Comparison of ENCODE assay signal across 21 cellular contexts in the genomic region with DNA sequence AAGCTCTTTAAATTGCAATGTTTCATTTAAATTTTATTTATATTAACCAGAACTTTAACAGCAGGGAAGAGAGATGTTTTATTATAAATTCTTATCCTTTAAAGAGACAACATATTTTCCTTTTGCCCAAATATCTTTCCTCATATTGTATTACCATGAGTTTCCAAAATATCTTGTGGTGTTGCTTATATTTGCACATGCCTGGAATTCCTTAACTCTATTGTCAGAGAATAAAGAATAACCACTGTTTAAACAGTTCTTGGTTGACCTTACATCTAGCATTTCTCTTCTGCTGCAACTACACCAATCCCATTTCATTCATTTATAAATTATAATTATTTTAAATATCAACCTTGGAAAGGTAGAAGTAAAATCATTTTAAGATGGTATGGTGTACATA.
A peak's percentile ranks its signal among the peaks of the same experiment; 100 is the strongest.
DNase-seq lines count a peak whose midpoint lies in the region; ATAC-seq and TF ChIP-seq lines count a peak whose summit lies in the region.
"Had no signal": no experiment of that assay in that cellular context is flagged by ENCODE, and none has a peak within 500 bp of the region (broad histone marks: within the 10 kb centered on the region; RNA-seq: fewer than 3 reads in every experiment).

No MANE protein-coding gene starts in this region.

- H3K9me3 ChIP-seq in Caco-2 (peaks cover 4% of the 10 kb centered on the region; the same call in 1 of the 2 replicates), body of pancreas (no peaks in the 10 kb centered on the region)
- H3K9me3 ChIP-seq: adrenal gland, uterus had no signal

- H3K4me3 Mint-ChIP-seq in Caco-2 (ENCODE audit: unreplicated experiment), result no peak overlapping the region
- H3K4me3 Mint-ChIP-seq in stimulated activated naive CD8-positive, alpha-beta T cell treated with anti-CD3 and anti-CD28 coated beads, Interleukin-15, amount 100 ng/mL, for 72 hours, result no peak overlapping the region
- H3K4me3 Mint-ChIP-seq: CD14-positive monocyte; natural killer cell; stimulated activated memory B cell treated with anti-CD40 and anti-IgM and Interleukin-4, amounts not matched to agents 10 μg/mL and 1 μg/mL and 100 μg/mL, for 72 hours had no signal

- no peaks in the 10 kb centered on the region for H3K27me3 Mint-ChIP-seq in Caco-2 (ENCODE audit: insufficient read depth, unreplicated experiment)
- no peaks in the 10 kb centered on the region for H3K27me3 Mint-ChIP-seq in stimulated activated naive CD8-positive, alpha-beta T cell treated with anti-CD3 and anti-CD28 coated beads, Interleukin-15, amount 100 ng/mL, for 72 hours
- H3K27me3 Mint-ChIP-seq: stimulated activated memory B cell treated with anti-CD40 and anti-IgM and Interleukin-4, amounts not matched to agents 10 μg/mL and 1 μg/mL and 100 μg/mL, for 72 hours had no signal

- intact Hi-C loops in Caco-2 (cut with micrococcal nuclease; ENCODE audit: unreplicated experiment) (loop anchor here (5.0 kb wide), 1 partner anchor 64 kb away; no protein-coding TSS in a partner anchor), body of pancreas (cut with DNase I) (no loop called here)

- H3K9me3 Mint-ChIP-seq in Caco-2 (ENCODE audit: unreplicated experiment), result peaks cover 12% of the 10 kb centered on the region
- H3K9me3 Mint-ChIP-seq in stimulated activated naive CD8-positive, alpha-beta T cell treated with anti-CD3 and anti-CD28 coated beads, Interleukin-15, amount 100 ng/mL, for 72 hours, result peaks cover 7% of the 10 kb centered on the region in 2 donors

- no TSS peak for BruUV-seq in Caco-2 (replicated peaks; lab: Mats Ljungman, UMichigan)

- H3K4me1 ChIP-seq in Caco-2 (peaks cover 22% of the 10 kb centered on the region), body of pancreas (no peaks in the 10 kb centered on the region)
- H3K4me1 ChIP-seq: adrenal gland, heart right ventricle, uterus had no signal

- no peak overlapping the region for H3K4me3 ChIP-seq in Caco-2 (ENCODE audit: low read depth, low read length)
- no peak overlapping the region for H3K4me3 ChIP-seq in body of pancreas
- H3K4me3 ChIP-seq: adrenal gland, heart right ventricle, PC-9, uterus had no signal

- peak overlapping the region; percentile 76 for H3K27ac Mint-ChIP-seq in Caco-2 (ENCODE audit: unreplicated experiment)
- no peak overlapping the region for H3K27ac Mint-ChIP-seq in stimulated activated naive CD8-positive, alpha-beta T cell treated with anti-CD3 and anti-CD28 coated beads, Interleukin-15, amount 100 ng/mL, for 72 hours
- H3K27ac Mint-ChIP-seq: CD14-positive monocyte; natural killer cell; stimulated activated memory B cell treated with anti-CD40 and anti-IgM and Interleukin-4, amounts not matched to agents 10 μg/mL and 1 μg/mL and 100 μg/mL, for 72 hours had no signal

- H3K36me3 Mint-ChIP-seq in Caco-2 (ENCODE audit: insufficient read depth, unreplicated experiment), result no peaks in the 10 kb centered on the region
- H3K36me3 Mint-ChIP-seq: CD14-positive monocyte; natural killer cell; stimulated activated memory B cell treated with anti-CD40 and anti-IgM and Interleukin-4, amounts not matched to agents 10 μg/mL and 1 μg/mL and 100 μg/mL, for 72 hours had no signal

- H3K4me1 Mint-ChIP-seq in Caco-2 (ENCODE audit: low read depth, unreplicated experiment), result peaks cover 10% of the 10 kb centered on the region
- H3K4me1 Mint-ChIP-seq in stimulated activated naive CD8-positive, alpha-beta T cell treated with anti-CD3 and anti-CD28 coated beads, Interleukin-15, amount 100 ng/mL, for 72 hours, result no peaks in the 10 kb centered on the region
- H3K4me1 Mint-ChIP-seq: CD14-positive monocyte; natural killer cell; stimulated activated memory B cell treated with anti-CD40 and anti-IgM and Interleukin-4, amounts not matched to agents 10 μg/mL and 1 μg/mL and 100 μg/mL, for 72 hours had no signal

- H3K27ac ChIP-seq in body of pancreas, result no peak overlapping the region
- H3K27ac ChIP-seq: adrenal gland, heart right ventricle, PC-9, uterus had no signal

- TF ChIP-seq CTCF in Caco-2 (IDR thresholded peaks at IDR 0.05; ENCODE audit: insufficient read depth in 1 of 2, low read depth in 1 of 2, low read length in 1 of 2, severe bottlenecking in 1 of 2, unreplicated experiment in 1 of 2) (no peak), body of pancreas (IDR thresholded peaks at IDR 0.05) (no peak)

- no peak for ATAC-seq in body of pancreas
- ATAC-seq in HG03432 (IDR thresholded peaks at IDR 0.05; ENCODE audit: unreplicated experiment), result no peak
- ATAC-seq in stimulated activated naive CD8-positive, alpha-beta T cell treated with anti-CD3 and anti-CD28 coated beads, Interleukin-15, amount 100 ng/mL, for 72 hours, result no peak
- ATAC-seq: heart right ventricle; left lobe of liver; natural killer cell; stimulated activated memory B cell treated with anti-CD40 and anti-IgM and Interleukin-4, amounts not matched to agents 10 μg/mL and 1 μg/mL and 100 μg/mL, for 72 hours had no signal

- H3K27me3 ChIP-seq in Caco-2 (replicated peaks; ENCODE audit: control insufficient read depth, insufficient read depth, low read length) (no peaks in the 10 kb centered on the region), body of pancreas (no peaks in the 10 kb centered on the region)
- H3K27me3 ChIP-seq: adrenal gland, heart right ventricle, uterus had no signal

- CTCF ChIA-PET in Caco-2 (lab: Charles Lee), result interaction anchor here (0.6 kb wide), 1 partner anchor 66 kb away, joined by 3 read pairs; no protein-coding TSS in a partner anchor

- DNase-seq in Caco-2, result peak in 1 of 2 experiments; percentile 4
- DNase-seq in M059J (ENCODE audit: low read depth), result peak; percentile 66
- peak; percentile 19 for DNase-seq in dermis blood vessel endothelial cell
- peak; percentile 47 for DNase-seq in non-pigmented ciliary epithelial cell (ENCODE audit: low read depth)
- no peak for DNase-seq in RPMI8226
- no peak for DNase-seq in body of pancreas
- DNase-seq in stimulated activated naive CD8-positive, alpha-beta T cell treated with anti-CD3 and anti-CD28 coated beads, Interleukin-15, amount 100 ng/mL, for 72 hours, result no peak
- DNase-seq: activated CD4-positive, alpha-beta T cell treated with anti-CD3 and anti-CD28 coated beads for 1 hour; activated T-cell treated with anti-CD3 and anti-CD28 coated beads for 4 hours; adrenal gland; heart right ventricle; natural killer cell; NCI-H1436 treated with DMSO at 0.1 percent for 48 hours; NCI-H524; stimulated activated CD4-positive, alpha-beta T cell treated with anti-CD3 and anti-CD28 coated beads, Interleukin-4, amount 100 ng/mL, for 4 hours; uterus had no signal

- H3K36me3 ChIP-seq in Caco-2 (ENCODE audit: control insufficient read depth, insufficient read depth, low read length), result no peaks in the 10 kb centered on the region
- no peaks in the 10 kb centered on the region for H3K36me3 ChIP-seq in body of pancreas (replicated peaks in 1 of 2; ENCODE audit: insufficient read depth in 1 of 2, low read depth in 2 of 2)
- H3K36me3 ChIP-seq: adrenal gland, heart right ventricle, uterus had no signal

- TF ChIP-seq POLR2A in body of pancreas (IDR thresholded peaks at IDR 0.05), result no peak

- POLR2A ChIA-PET in Caco-2 (lab: Charles Lee), result no interaction called here

Comparison
In these comparisons a context has a peak if more than half of its experiments do, and no peak if none do; other contexts are left out.
1. DNase-seq: peak in M059J (single experiment), dermis blood vessel endothelial cell (single experiment) and non-pigmented ciliary epithelial cell (single experiment); none in RPMI8226 (single experiment), body of pancreas (0 of 4) and stimulated activated naive CD8-positive, alpha-beta T cell treated with anti-CD3 and anti-CD28 coated beads, Interleukin-15, amount 100 ng/mL, for 72 hours (0 of 2).